ENCODE assay signal across 8 cellular contexts in the genomic region with DNA sequence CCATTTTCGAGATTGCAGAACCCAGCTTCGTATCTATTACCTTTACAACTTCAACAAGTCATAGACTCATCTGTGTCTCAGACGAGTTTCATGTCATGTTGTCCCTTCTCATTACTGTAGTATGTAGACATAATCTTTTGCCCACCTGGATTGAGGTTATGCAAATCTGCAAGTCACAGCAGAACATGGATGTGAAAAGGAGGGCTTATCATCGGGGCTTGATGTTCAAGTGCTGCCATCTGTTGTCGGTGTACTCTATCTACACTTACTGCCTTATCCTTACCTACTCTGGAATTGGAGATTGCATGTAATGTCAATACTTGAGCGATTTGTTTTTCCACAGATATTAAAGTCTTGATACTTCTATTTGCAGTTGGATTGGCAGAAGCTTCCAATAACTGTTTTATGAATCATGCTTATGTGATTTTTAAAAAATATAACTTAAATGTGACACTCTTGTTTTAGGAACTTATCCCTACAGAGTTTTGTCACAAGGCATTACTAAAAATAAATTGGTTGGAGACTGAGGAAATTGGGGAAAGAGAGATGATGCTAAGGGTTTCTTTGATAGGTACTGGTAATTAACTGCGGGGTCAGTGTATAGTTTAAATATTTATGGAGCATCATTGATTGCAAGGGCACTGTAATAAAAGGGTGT. TPM values are rescaled to one million over a fixed set of nuclear protein-coding genes. Genes with fewer than 3 reads are reported as not detected.
DNase-seq lines count a peak whose midpoint lies in the region; ATAC-seq and TF ChIP-seq lines count a peak whose summit lies in the region.

No MANE protein-coding gene starts in this region.

- TF ChIP-seq CTCF in progenitor cell of endocrine pancreas (IDR thresholded peaks at IDR 0.05; ENCODE audit: unreplicated experiment) = peak; percentile 75

- H3K4me1 Mint-ChIP-seq in activated T-cell treated with anti-CD3 and anti-CD28 coated beads, Interleukin-2, amount 50 U/mL, for 24 hours (ENCODE audit: low read depth) = peaks cover 21% of the 10 kb centered on the region
- peaks cover 5% of the 10 kb centered on the region for H3K4me1 Mint-ChIP-seq in activated T-helper 17 cell treated with anti-CD3 and anti-CD28 coated beads, Interleukin-2, amount 50 U/mL, for 72 hours
- peaks cover 11% of the 10 kb centered on the region for H3K4me1 Mint-ChIP-seq in progenitor cell of endocrine pancreas (ENCODE audit: low read depth)

- no peak overlapping the region for H3K27ac Mint-ChIP-seq in activated T-cell treated with anti-CD3 and anti-CD28 coated beads, Interleukin-2, amount 50 U/mL, for 24 hours
- no peak overlapping the region for H3K27ac Mint-ChIP-seq in activated T-helper 17 cell treated with anti-CD3 and anti-CD28 coated beads, Interleukin-2, amount 50 U/mL, for 72 hours
- H3K27ac Mint-ChIP-seq in progenitor cell of endocrine pancreas = peak overlapping the region; percentile 42

- no peaks in the 10 kb centered on the region for H3K9me3 Mint-ChIP-seq in activated T-cell treated with anti-CD3 and anti-CD28 coated beads, Interleukin-2, amount 50 U/mL, for 24 hours
- H3K9me3 Mint-ChIP-seq in activated T-helper 17 cell treated with anti-CD3 and anti-CD28 coated beads, Interleukin-2, amount 50 U/mL, for 72 hours = no peaks in the 10 kb centered on the region
- no peaks in the 10 kb centered on the region for H3K9me3 Mint-ChIP-seq in progenitor cell of endocrine pancreas (ENCODE audit: low read depth)

- peak; percentile 20 for DNase-seq in activated T-cell treated with anti-CD3 and anti-CD28 coated beads for 1 hour (ENCODE audit: low read depth)
- DNase-seq in activated T-cell treated with anti-CD3 and anti-CD28 coated beads, Interleukin-2, amount 50 U/mL, for 24 hours = no peak
- DNase-seq in HT-29 (ENCODE audit: low spot score) = peak; percentile 76
- DNase-seq in NCI-H774 (lab: John Stamatoyannopoulos, UW) = peak; percentile 78
- peak; percentile 39 for DNase-seq in foreskin melanocyte
- peak; percentile 20 for DNase-seq in progenitor cell of endocrine pancreas (ENCODE audit: low spot score, unreplicated experiment)

- peaks cover 13% of the 10 kb centered on the region for H3K36me3 Mint-ChIP-seq in activated T-cell treated with anti-CD3 and anti-CD28 coated beads, Interleukin-2, amount 50 U/mL, for 24 hours (ENCODE audit: low read depth)
- peaks cover 18% of the 10 kb centered on the region for H3K36me3 Mint-ChIP-seq in activated T-helper 17 cell treated with anti-CD3 and anti-CD28 coated beads, Interleukin-2, amount 50 U/mL, for 72 hours (ENCODE audit: low read depth)
- no peaks in the 10 kb centered on the region for H3K36me3 Mint-ChIP-seq in progenitor cell of endocrine pancreas (ENCODE audit: insufficient read depth)

- peaks cover 16% of the 10 kb centered on the region for H3K27me3 Mint-ChIP-seq in activated T-cell treated with anti-CD3 and anti-CD28 coated beads, Interleukin-2, amount 50 U/mL, for 24 hours
- H3K27me3 Mint-ChIP-seq in activated T-helper 17 cell treated with anti-CD3 and anti-CD28 coated beads, Interleukin-2, amount 50 U/mL, for 72 hours = peaks cover 7% of the 10 kb centered on the region
- H3K27me3 Mint-ChIP-seq in progenitor cell of endocrine pancreas = no peaks in the 10 kb centered on the region

- ATAC-seq in GM21619 (IDR thresholded peaks at IDR 0.05; ENCODE audit: unreplicated experiment) = peak; percentile 37
- ATAC-seq in activated T-helper 17 cell treated with anti-CD3 and anti-CD28 coated beads, Interleukin-2, amount 50 U/mL, for 72 hours (replicated peaks) = no peak

- H3K4me3 Mint-ChIP-seq in activated T-cell treated with anti-CD3 and anti-CD28 coated beads, Interleukin-2, amount 50 U/mL, for 24 hours = no peak overlapping the region
- H3K4me3 Mint-ChIP-seq in activated T-helper 17 cell treated with anti-CD3 and anti-CD28 coated beads, Interleukin-2, amount 50 U/mL, for 72 hours = peak overlapping the region; percentile 21
- H3K4me3 Mint-ChIP-seq in progenitor cell of endocrine pancreas (ENCODE audit: low read depth) = peak overlapping the region; percentile 40

RNA-seq across cellular contexts. Expression of a gene that starts 3.0 kb away (rescaled TPM):
- total RNA-seq in HT-29 (2014; rRNA removed; shearing (Covaris generic)) = 8.2 and 9.5 TPM in 2 replicates
- total RNA-seq in activated T-helper 17 cell treated with anti-CD3 and anti-CD28 coated beads, Interleukin-2, amount 50 U/mL, for 72 hours = 10 to 100 TPM; 16.3 to 20.4 TPM
- total RNA-seq in progenitor cell of endocrine pancreas = 45.3 and 48.8 TPM in 2 replicates
